1 cellular context compared by ENCODE assay signal in the genomic region with DNA sequence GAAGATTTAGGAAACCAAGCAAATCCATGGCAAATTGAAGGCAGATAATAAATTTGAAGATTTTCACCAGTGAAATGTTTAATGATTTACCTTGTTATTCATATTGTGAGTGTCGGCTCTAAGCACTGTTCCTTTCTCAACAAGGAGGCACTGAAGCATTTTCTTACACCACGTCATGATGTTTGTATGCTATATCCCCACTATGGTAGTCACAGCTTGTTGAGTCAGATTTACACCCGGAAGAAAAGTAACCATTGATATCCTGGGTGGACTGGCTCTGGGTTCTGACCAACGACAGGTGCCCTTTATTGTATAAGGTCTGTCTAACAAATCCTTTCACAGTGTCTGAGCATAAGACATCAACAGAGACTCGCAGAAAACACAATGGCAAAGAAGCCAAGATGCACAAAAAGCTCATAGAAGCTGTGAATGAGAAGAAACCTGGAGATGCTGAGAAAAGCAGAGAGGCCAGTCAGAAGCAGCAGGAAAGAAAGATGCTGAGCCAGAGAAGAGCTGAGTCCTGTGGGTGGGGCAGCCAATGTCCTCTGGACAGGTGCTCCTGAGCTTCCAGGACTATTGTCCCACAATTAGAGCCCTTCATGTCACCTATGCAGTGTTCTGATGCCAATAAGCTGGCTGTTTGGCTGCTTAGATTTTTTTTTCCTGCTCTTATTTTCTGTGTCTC.
TF ChIP-seq lines count a peak whose summit lies in the region.

No MANE protein-coding gene starts in this region.

TF ChIP-seq in WTC11, 78 proteins besides CTCF, POLR2A, EP300 and RAD21 (continued from another document):
- TF ChIP-seq, protein P1, sequence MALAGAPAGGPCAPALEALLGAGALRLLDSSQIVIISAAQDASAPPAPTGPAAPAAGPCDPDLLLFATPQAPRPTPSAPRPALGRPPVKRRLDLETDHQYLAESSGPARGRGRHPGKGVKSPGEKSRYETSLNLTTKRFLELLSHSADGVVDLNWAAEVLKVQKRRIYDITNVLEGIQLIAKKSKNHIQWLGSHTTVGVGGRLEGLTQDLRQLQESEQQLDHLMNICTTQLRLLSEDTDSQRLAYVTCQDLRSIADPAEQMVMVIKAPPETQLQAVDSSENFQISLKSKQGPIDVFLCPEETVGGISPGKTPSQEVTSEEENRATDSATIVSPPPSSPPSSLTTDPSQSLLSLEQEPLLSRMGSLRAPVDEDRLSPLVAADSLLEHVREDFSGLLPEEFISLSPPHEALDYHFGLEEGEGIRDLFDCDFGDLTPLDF (CRISPR knock-in tag; IDR thresholded peaks at IDR 0.05) = no peak
- TF ChIP-seq CREB1 (CRISPR knock-in tag; IDR thresholded peaks at IDR 0.05) (no peak), PRRX2 (CRISPR knock-in tag; IDR thresholded peaks at IDR 0.05) (no peak)
- TF ChIP-seq, protein P2, sequence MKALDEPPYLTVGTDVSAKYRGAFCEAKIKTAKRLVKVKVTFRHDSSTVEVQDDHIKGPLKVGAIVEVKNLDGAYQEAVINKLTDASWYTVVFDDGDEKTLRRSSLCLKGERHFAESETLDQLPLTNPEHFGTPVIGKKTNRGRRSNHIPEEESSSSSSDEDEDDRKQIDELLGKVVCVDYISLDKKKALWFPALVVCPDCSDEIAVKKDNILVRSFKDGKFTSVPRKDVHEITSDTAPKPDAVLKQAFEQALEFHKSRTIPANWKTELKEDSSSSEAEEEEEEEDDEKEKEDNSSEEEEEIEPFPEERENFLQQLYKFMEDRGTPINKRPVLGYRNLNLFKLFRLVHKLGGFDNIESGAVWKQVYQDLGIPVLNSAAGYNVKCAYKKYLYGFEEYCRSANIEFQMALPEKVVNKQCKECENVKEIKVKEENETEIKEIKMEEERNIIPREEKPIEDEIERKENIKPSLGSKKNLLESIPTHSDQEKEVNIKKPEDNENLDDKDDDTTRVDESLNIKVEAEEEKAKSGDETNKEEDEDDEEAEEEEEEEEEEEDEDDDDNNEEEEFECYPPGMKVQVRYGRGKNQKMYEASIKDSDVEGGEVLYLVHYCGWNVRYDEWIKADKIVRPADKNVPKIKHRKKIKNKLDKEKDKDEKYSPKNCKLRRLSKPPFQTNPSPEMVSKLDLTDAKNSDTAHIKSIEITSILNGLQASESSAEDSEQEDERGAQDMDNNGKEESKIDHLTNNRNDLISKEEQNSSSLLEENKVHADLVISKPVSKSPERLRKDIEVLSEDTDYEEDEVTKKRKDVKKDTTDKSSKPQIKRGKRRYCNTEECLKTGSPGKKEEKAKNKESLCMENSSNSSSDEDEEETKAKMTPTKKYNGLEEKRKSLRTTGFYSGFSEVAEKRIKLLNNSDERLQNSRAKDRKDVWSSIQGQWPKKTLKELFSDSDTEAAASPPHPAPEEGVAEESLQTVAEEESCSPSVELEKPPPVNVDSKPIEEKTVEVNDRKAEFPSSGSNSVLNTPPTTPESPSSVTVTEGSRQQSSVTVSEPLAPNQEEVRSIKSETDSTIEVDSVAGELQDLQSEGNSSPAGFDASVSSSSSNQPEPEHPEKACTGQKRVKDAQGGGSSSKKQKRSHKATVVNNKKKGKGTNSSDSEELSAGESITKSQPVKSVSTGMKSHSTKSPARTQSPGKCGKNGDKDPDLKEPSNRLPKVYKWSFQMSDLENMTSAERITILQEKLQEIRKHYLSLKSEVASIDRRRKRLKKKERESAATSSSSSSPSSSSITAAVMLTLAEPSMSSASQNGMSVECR (CRISPR knock-in tag; IDR thresholded peaks at IDR 0.05; ENCODE audit: borderline replicate concordance) = no peak
